1 cellular context compared by ENCODE assay signal in the genomic region with DNA sequence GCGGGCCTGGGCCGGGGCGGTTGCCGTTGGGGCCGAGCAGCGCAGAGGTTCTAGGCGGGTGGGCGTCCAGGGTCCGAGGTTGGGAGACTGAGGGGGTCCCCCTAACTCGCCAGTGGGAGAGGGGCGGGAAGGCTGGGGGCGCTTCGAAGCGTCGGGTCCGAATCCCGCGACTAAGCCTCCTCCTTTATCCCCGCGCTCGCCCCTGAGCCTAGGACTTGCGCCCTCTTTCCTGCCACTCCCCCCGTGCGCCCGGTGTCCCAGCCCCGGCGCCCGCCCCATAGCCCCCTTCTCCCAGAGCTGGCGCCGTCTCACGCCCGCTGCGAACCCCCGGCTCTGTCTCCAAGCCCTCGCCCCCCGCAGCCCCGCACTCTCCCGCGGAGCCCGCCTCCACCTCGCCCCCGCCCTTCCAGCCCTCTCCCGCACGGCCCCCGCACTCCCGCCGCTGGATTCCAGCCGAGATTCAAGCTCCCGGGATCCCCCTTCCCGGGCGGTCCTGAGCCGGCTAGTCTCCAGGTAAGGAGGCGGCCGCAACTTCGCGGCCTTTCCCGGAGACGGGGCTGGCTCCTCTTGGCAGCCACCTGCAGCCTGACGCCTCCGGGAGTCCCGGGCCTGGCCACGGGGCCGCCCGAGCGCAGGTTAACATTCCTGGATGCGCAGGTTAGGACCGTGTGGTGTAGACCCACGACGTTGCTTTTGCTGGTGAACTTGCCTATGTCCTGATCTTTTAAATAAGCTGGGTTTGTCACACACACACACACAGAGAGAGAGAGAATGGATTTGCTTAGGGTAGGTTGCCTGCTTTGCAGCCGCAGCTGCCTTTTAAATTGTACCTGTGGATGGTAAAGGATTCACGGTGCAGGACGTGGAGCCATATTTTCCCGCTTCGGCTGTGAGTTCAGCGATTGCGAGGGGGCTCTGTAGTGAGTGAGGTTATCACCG.
TF ChIP-seq lines count a peak whose summit lies in the region.

No MANE protein-coding gene starts in this region.

TF ChIP-seq in A549, 52 proteins besides CTCF, POLR2A, EP300 and RAD21 (continued from another document):
- TF ChIP-seq, protein P1, sequence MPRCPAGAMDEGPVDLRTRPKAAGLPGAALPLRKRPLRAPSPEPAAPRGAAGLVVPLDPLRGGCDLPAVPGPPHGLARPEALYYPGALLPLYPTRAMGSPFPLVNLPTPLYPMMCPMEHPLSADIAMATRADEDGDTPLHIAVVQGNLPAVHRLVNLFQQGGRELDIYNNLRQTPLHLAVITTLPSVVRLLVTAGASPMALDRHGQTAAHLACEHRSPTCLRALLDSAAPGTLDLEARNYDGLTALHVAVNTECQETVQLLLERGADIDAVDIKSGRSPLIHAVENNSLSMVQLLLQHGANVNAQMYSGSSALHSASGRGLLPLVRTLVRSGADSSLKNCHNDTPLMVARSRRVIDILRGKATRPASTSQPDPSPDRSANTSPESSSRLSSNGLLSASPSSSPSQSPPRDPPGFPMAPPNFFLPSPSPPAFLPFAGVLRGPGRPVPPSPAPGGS (IDR thresholded peaks at IDR 0.05), result no peak
- TF ChIP-seq POLR2AphosphoS2 (conservative IDR thresholded peaks at IDR 0.05; ENCODE audit: low read length) (no peak), KDM5A (IDR thresholded peaks at IDR 0.05) (no peak), CHD2 (IDR thresholded peaks at IDR 0.05; ENCODE audit: low read length, partially characterized antibody) (no peak), RNF2 (IDR thresholded peaks at IDR 0.05; ENCODE audit: borderline replicate concordance, low read depth) (no peak), FOSL2 (IDR thresholded peaks at IDR 0.05) (no peak), FOSL2 (CRISPR knock-in tag; IDR thresholded peaks at IDR 0.05) (no peak), ESRRA (IDR thresholded peaks at IDR 0.05; ENCODE audit: borderline replicate concordance, low read length) (no peak)
